Comparison of ENCODE assay signal across 14 cellular contexts in genomic region chr15:67547836-67548531, GRCh38. TPM values are rescaled to one million over a fixed set of nuclear protein-coding genes. Genes with fewer than 3 reads are reported as not detected.
DNase-seq lines count a peak whose midpoint lies in the region; ATAC-seq, FAIRE-seq and TF ChIP-seq lines count a peak whose summit lies in the region.
"Had no signal": no experiment of that assay in that cellular context is flagged by ENCODE, and none has a peak within 500 bp of the region (broad histone marks: within the 10 kb centered on the region; RNA-seq: fewer than 3 reads in every experiment).

No MANE protein-coding gene starts in this region.

- DNase-seq in ELR (ENCODE audit: low read depth) (peak; percentile 68), SK-MEL-5 (ENCODE audit: low read depth, low spot score) (peak; percentile 69), H1 (ENCODE audit: low read depth in 1 of 2, low spot score in 2 of 2) (no peak), osteoblast (ENCODE audit: insufficient read length, low spot score, missing footprints) (peak; percentile 84), NCI-H82 treated with DMSO at 0.1 percent for 48 hours (lab: John Stamatoyannopoulos, UW; ENCODE audit: unreplicated experiment) (no peak), SW480 (ENCODE audit: low spot score) (no peak), T-helper 17 cell (no peak)
- DNase-seq: activated naive CD8-positive, alpha-beta T cell treated with anti-CD3 and anti-CD28 coated beads, Interleukin-2, amount 50 U/mL, for 24 hours; CD4-positive, CD25-positive, alpha-beta regulatory T cell; naive thymus-derived CD4-positive, alpha-beta T cell; NCI-H2029; T1000 had no signal

- H2BK15ac ChIP-seq in H1 (ENCODE audit: low read length): no peak overlapping the region

- peak overlapping the region in 1 of 2 experiments; percentile 62; a peak in 2 of 4 replicates for H3K4me2 ChIP-seq in H1 (ENCODE audit: insufficient read depth in 1 of 2, low read depth in 2 of 2, low read length in 2 of 2)
- H3K4me2 ChIP-seq in osteoblast (ENCODE audit: insufficient read depth, low read length): peak overlapping the region; percentile 41

- TF ChIP-seq POLR2A in H1 (IDR thresholded peaks at IDR 0.05; ENCODE audit: control extremely low read depth in 1 of 2, low read depth in 2 of 2, low read length in 2 of 2): no peak

- in situ Hi-C loops in SK-MEL-5 (cut with HindIII; ENCODE audit: low pct_unique_long_range_greater_than_20kb, low sequenced_read_pairs): no loop called here

- H3K36me3 Mint-ChIP-seq in activated T-helper 17 cell treated with anti-CD3 and anti-CD28 coated beads, Interleukin-2, amount 50 U/mL, for 72 hours (ENCODE audit: low read depth): peaks cover 32% of the 10 kb centered on the region
- no peaks in the 10 kb centered on the region for H3K36me3 Mint-ChIP-seq in T-helper 17 cell (ENCODE audit: low read depth)

- no peak overlapping the region for H2BK120ac ChIP-seq in H1 (replicated peaks; ENCODE audit: low read depth, low read length)

- H4K20me1 ChIP-seq in H1 (replicated peaks in 1 of 2; ENCODE audit: control insufficient read depth in 1 of 2, insufficient read depth in 2 of 2, low read length in 2 of 2): no peaks in the 10 kb centered on the region
- H4K20me1 ChIP-seq in osteoblast (ENCODE audit: insufficient read depth, low read length): peaks cover 3% of the 10 kb centered on the region

- no peaks in the 10 kb centered on the region for H3K27me3 Mint-ChIP-seq in activated T-helper 17 cell treated with anti-CD3 and anti-CD28 coated beads, Interleukin-2, amount 50 U/mL, for 72 hours
- H3K27me3 Mint-ChIP-seq in T-helper 17 cell: no peaks in the 10 kb centered on the region
- H3K27me3 Mint-ChIP-seq: activated naive CD8-positive, alpha-beta T cell treated with anti-CD3 and anti-CD28 coated beads, Interleukin-2, amount 50 U/mL, for 24 hours; CD4-positive, CD25-positive, alpha-beta regulatory T cell; naive thymus-derived CD4-positive, alpha-beta T cell had no signal

- H3K4me1 Mint-ChIP-seq in activated T-helper 17 cell treated with anti-CD3 and anti-CD28 coated beads, Interleukin-2, amount 50 U/mL, for 72 hours: peaks cover 11% of the 10 kb centered on the region
- peaks cover 33% of the 10 kb centered on the region for H3K4me1 Mint-ChIP-seq in T-helper 17 cell

- H3K27ac ChIP-seq in H1 (ENCODE audit: low read depth, low read length) (no peak overlapping the region), osteoblast (ENCODE audit: low read depth, low read length) (peak overlapping the region; percentile 35)

- no peak for FAIRE-seq in H1 (lab: Jason Lieb, UNC)
- FAIRE-seq: endothelial cell of umbilical vein had no signal

- no peak overlapping the region for H3K9ac ChIP-seq in H1 (replicated peaks in 1 of 4; ENCODE audit: extremely low read depth in 1 of 4, low read depth in 3 of 4, low read length in 3 of 4)

- H3K23me2 ChIP-seq in H1 (ENCODE audit: low read depth, low read length): peaks cover 3% of the 10 kb centered on the region; the same call in 1 of the 2 replicates

- H3K9me3 Mint-ChIP-seq in activated T-helper 17 cell treated with anti-CD3 and anti-CD28 coated beads, Interleukin-2, amount 50 U/mL, for 72 hours: no peaks in the 10 kb centered on the region
- H3K9me3 Mint-ChIP-seq: activated naive CD8-positive, alpha-beta T cell treated with anti-CD3 and anti-CD28 coated beads, Interleukin-2, amount 50 U/mL, for 24 hours; CD4-positive, CD25-positive, alpha-beta regulatory T cell; naive thymus-derived CD4-positive, alpha-beta T cell had no signal

- H2AK5ac ChIP-seq in H1 (ENCODE audit: low read depth, low read length): no peak overlapping the region

- H2BK5ac ChIP-seq in H1 (ENCODE audit: low read depth, low read length): no peak overlapping the region

- H3K18ac ChIP-seq in H1 (ENCODE audit: extremely low read depth, low read length): no peak overlapping the region

- no peak overlapping the region for H3K4ac ChIP-seq in H1 (replicated peaks; ENCODE audit: insufficient read length, low read depth, low read length)

- H3K14ac ChIP-seq in H1 (ENCODE audit: insufficient read length): no peak overlapping the region

- H4K5ac ChIP-seq in H1 (ENCODE audit: insufficient read length, low read depth, low read length): no peak overlapping the region

- H2AFZ ChIP-seq in H1 (ENCODE audit: low read length) (no peak overlapping the region), osteoblast (ENCODE audit: low read length) (peak overlapping the region; percentile 56)

- no peaks in the 10 kb centered on the region for H3K9me3 ChIP-seq in H1 (ENCODE audit: insufficient read depth in 2 of 2, low read depth in 1 of 2, low read length in 1 of 2)
- H3K9me3 ChIP-seq in osteoblast (ENCODE audit: low read depth, low read length): no peaks in the 10 kb centered on the region
- no peaks in the 10 kb centered on the region for H3K9me3 ChIP-seq in T-helper 17 cell (ENCODE audit: control insufficient read depth, low read length, poor library complexity, severe bottlenecking)

- no peak overlapping the region; the same call in 1 of the 2 replicates for H2BK12ac ChIP-seq in H1 (ENCODE audit: low read depth, low read length)

- H3K23ac ChIP-seq in H1 (ENCODE audit: insufficient read length): no peak overlapping the region

- TF ChIP-seq CTCF in H1 (IDR thresholded peaks at IDR 0.05; ENCODE audit: control extremely low read depth in 1 of 3, insufficient read depth in 1 of 3, low read depth in 1 of 3, low read length in 3 of 3) (no peak), osteoblast (IDR thresholded peaks at IDR 0.05; ENCODE audit: extremely low read depth, low read depth, low read length) (no peak)

- CTCF ChIA-PET in H1 (lab: Charles Lee; ENCODE audit: partially characterized antibody): interaction anchor here (1.0 to 2.0 kb wide), 3 partner anchors 10 to 673 kb away, joined by 3 to 8 read pairs (median 3); no protein-coding TSS in a partner anchor

- ATAC-seq in activated T-helper 17 cell treated with anti-CD3 and anti-CD28 coated beads, Interleukin-2, amount 50 U/mL, for 72 hours (replicated peaks): no peak
- ATAC-seq in T-helper 17 cell: no peak
- ATAC-seq: activated naive CD8-positive, alpha-beta T cell treated with anti-CD3 and anti-CD28 coated beads, Interleukin-2, amount 50 U/mL, for 24 hours; naive thymus-derived CD4-positive, alpha-beta T cell had no signal

- H4K8ac ChIP-seq in H1 (ENCODE audit: extremely low read depth, insufficient read depth, low read length): no peak overlapping the region

- TF ChIP-seq RAD21 in H1 (IDR thresholded peaks at IDR 0.05 in 1 of 2, conservative IDR thresholded peaks at IDR 0.05 in 1 of 2; ENCODE audit: low read depth in 2 of 2, low read length in 2 of 2): no peak

- no peak overlapping the region; the same call in 1 of the 2 replicates for H2BK20ac ChIP-seq in H1 (ENCODE audit: low read length)

- H3K79me1 ChIP-seq in H1 (ENCODE audit: low read depth, low read length): peaks cover 2% of the 10 kb centered on the region; the same call in 1 of the 2 replicates

- H3K27me3 ChIP-seq in H1 (replicated peaks in 1 of 4; ENCODE audit: control insufficient read depth in 3 of 4, extremely low read depth in 1 of 4, insufficient read depth in 3 of 4, low read length in 3 of 4) (no peaks in the 10 kb centered on the region; a peak in 1 of 7 replicates), osteoblast (ENCODE audit: insufficient read depth, low read length) (no peaks in the 10 kb centered on the region)

- POLR2A ChIA-PET in H1 (lab: Charles Lee; ENCODE audit: partially characterized antibody): interaction anchor here (1.4 to 1.7 kb wide), 4 partner anchors 10 to 27 kb away, joined by 3 to 5 read pairs (median 4); no protein-coding TSS in a partner anchor

- WGBS in H1 (ENCODE audit: extremely low coverage in 1 of 2, insufficient coverage in 1 of 2, insufficient read length in 1 of 2, insufficient replicate concordance in 2 of 2, low coverage in 1 of 2, low lambda C conversion rate in 2 of 2, missing lambda C conversion rate in 1 of 2), 2 experiments: 76% methylated on average over 5 of the region's 5 CpGs; no CpG with 5 or more reads in 1 of the 2 experiments

- H3K27ac Mint-ChIP-seq in activated T-helper 17 cell treated with anti-CD3 and anti-CD28 coated beads, Interleukin-2, amount 50 U/mL, for 72 hours: no peak overlapping the region
- H3K27ac Mint-ChIP-seq in T-helper 17 cell: no peak overlapping the region
- H3K27ac Mint-ChIP-seq: activated naive CD8-positive, alpha-beta T cell treated with anti-CD3 and anti-CD28 coated beads, Interleukin-2, amount 50 U/mL, for 24 hours had no signal

- H3K79me2 ChIP-seq in H1 (ENCODE audit: control insufficient read depth in 1 of 2, insufficient read depth in 2 of 2, low read length in 2 of 2) (no peaks in the 10 kb centered on the region), osteoblast (ENCODE audit: insufficient read depth, low read length) (peaks cover 9% of the 10 kb centered on the region)

- no peak for TF ChIP-seq EP300 in H1 (IDR thresholded peaks at IDR 0.05; ENCODE audit: borderline replicate concordance in 1 of 2, low read depth in 2 of 2, low read length in 2 of 2)

- no peak overlapping the region for H3K4me3 Mint-ChIP-seq in activated T-helper 17 cell treated with anti-CD3 and anti-CD28 coated beads, Interleukin-2, amount 50 U/mL, for 72 hours
- H3K4me3 Mint-ChIP-seq in T-helper 17 cell: no peak overlapping the region
- H3K4me3 Mint-ChIP-seq: activated naive CD8-positive, alpha-beta T cell treated with anti-CD3 and anti-CD28 coated beads, Interleukin-2, amount 50 U/mL, for 24 hours had no signal

- H3K36me3 ChIP-seq in H1 (ENCODE audit: control insufficient read depth in 2 of 4, insufficient read depth in 4 of 4, low read length in 3 of 4): peaks cover 0 to 8% (median 2%) of the 10 kb centered on the region in 4 experiments; a peak in 3 of 8 replicates
- no peaks in the 10 kb centered on the region for H3K36me3 ChIP-seq in osteoblast (ENCODE audit: insufficient read depth, low read length)

- no peak overlapping the region for H4K91ac ChIP-seq in H1 (replicated peaks; ENCODE audit: insufficient read length, low read length)

- no peak overlapping the region for H3K56ac ChIP-seq in H1 (replicated peaks; ENCODE audit: insufficient read length, low read depth, low read length)

- H3K4me1 ChIP-seq in H1 (replicated peaks in 1 of 4; ENCODE audit: control insufficient read depth in 3 of 4, insufficient read depth in 4 of 4, low read length in 3 of 4): peaks cover 3 to 18% (median 6%) of the 10 kb centered on the region in 4 experiments
- peaks cover 23% of the 10 kb centered on the region for H3K4me1 ChIP-seq in osteoblast (ENCODE audit: insufficient read depth, low read length)

- H3K4me3 ChIP-seq in H1 (ENCODE audit: extremely low read depth in 1 of 4, insufficient read depth in 2 of 4, low read depth in 3 of 4, low read length in 4 of 4): no peak overlapping the region
- H3K4me3 ChIP-seq in osteoblast (ENCODE audit: insufficient read depth, low read length): no peak overlapping the region

RNA-seq across cellular contexts. Expression of gene MAP2K5, which starts 5.5 kb away (rescaled TPM):
- 6.0 and 8.3 TPM in 2 replicates for total RNA-seq in SK-MEL-5 (2014; rRNA removed; shearing (Covaris generic))
- polyA plus RNA-seq in SK-MEL-5 (2015; cell fraction: cytosol; rRNA removed): 16.4 and 18.8 TPM in 2 replicates
- 9.2 and 11.1 TPM in 2 replicates for polyA plus RNA-seq in SK-MEL-5 (2015; cell fraction: nucleus; rRNA removed)
- 13.8 and 15.8 TPM in 2 replicates for total RNA-seq in H1 (2021; fragmentation: NEBNext Ultra II Directional; extraction: Animal tissue kit (Norgen Biotek cat#: 25700))
- 4.4 and 6.9 TPM in 2 replicates for polyA plus RNA-seq in H1 (2011; rRNA removed)
- polyA plus RNA-seq in H1 (2011; cell fraction: cytosol; rRNA removed): 3.5 TPM
- 10.7 TPM for polyA plus RNA-seq in H1 (2011; cell fraction: nucleus; rRNA removed)
- 11.0 to 14.2 TPM (median 11.1 TPM) in 4 replicates for polyA plus RNA-seq in H1 (2012, experiment 1 of 2)
- polyA plus RNA-seq in H1 (2012, experiment 2 of 2): 19.4 TPM
- 12.1 TPM for polyA plus RNA-seq in H1 (2013, experiment 1 of 2)
- 12.1 TPM for polyA plus RNA-seq in H1 (2013, experiment 2 of 2)
- 7.2 and 8.3 TPM in 2 replicates for polyA minus RNA-seq in H1 (2011; rRNA and poly(A)+ RNA removed)
- 6.9 TPM for polyA minus RNA-seq in H1 (2011; cell fraction: cytosol; rRNA and poly(A)+ RNA removed)
- 24.8 TPM for polyA minus RNA-seq in H1 (2011; cell fraction: nucleus; rRNA and poly(A)+ RNA removed)
- total RNA-seq in osteoblast (8.5 and 10.1 TPM in 2 replicates), T-helper 17 cell (10 to 100 TPM; 27.1 to 30.4 TPM)
- 10 to 100 TPM; 16.1 to 17.9 TPM for total RNA-seq in activated T-helper 17 cell treated with anti-CD3 and anti-CD28 coated beads, Interleukin-2, amount 50 U/mL, for 72 hours

RNA-seq across cellular contexts. Expression of gene C15orf61, which starts 27.1 kb away (rescaled TPM):
- 3.3 and 4.5 TPM in 2 replicates for total RNA-seq in SK-MEL-5 (2014; rRNA removed; shearing (Covaris generic))
- polyA plus RNA-seq in SK-MEL-5 (2015; cell fraction: cytosol; rRNA removed): 3.4 and 8.9 TPM in 2 replicates
- polyA plus RNA-seq in SK-MEL-5 (2015; cell fraction: nucleus; rRNA removed): 7.6 and 11.6 TPM in 2 replicates
- total RNA-seq in H1 (2021; fragmentation: NEBNext Ultra II Directional; extraction: Animal tissue kit (Norgen Biotek cat#: 25700)): 2.0 and 3.0 TPM in 2 replicates
- 1.7 and 2.1 TPM in 2 replicates for polyA plus RNA-seq in H1 (2011; rRNA removed)
- 1.2 TPM for polyA plus RNA-seq in H1 (2011; cell fraction: cytosol; rRNA removed)
- polyA plus RNA-seq in H1 (2011; cell fraction: nucleus; rRNA removed): 1.3 TPM
- polyA plus RNA-seq in H1 (2012, experiment 1 of 2): 0.88 to 1.8 TPM (median 1.0 TPM) in 4 replicates
- 0.46 TPM for polyA plus RNA-seq in H1 (2012, experiment 2 of 2)
- 1.8 TPM for polyA plus RNA-seq in H1 (2013, experiment 1 of 2)
- polyA plus RNA-seq in H1 (2013, experiment 2 of 2): 2.7 TPM
- 1.1 and 2.0 TPM in 2 replicates for polyA minus RNA-seq in H1 (2011; rRNA and poly(A)+ RNA removed)
- 0.37 TPM for polyA minus RNA-seq in H1 (2011; cell fraction: cytosol; rRNA and poly(A)+ RNA removed)
- 3.9 TPM for polyA minus RNA-seq in H1 (2011; cell fraction: nucleus; rRNA and poly(A)+ RNA removed)
- total RNA-seq in osteoblast (10.1 and 12.1 TPM in 2 replicates), T-helper 17 cell (1 to 10 TPM; 7.7 to 8.7 TPM)
- total RNA-seq in activated T-helper 17 cell treated with anti-CD3 and anti-CD28 coated beads, Interleukin-2, amount 50 U/mL, for 72 hours: 1 to 10 TPM; 2.9 to 4.2 TPM

Comparison
In these comparisons a context has a peak if more than half of its experiments do, and no peak if none do; other contexts are left out.
1. DNase-seq: peak in ELR (single experiment), SK-MEL-5 (single experiment) and osteoblast (single experiment); none in H1 (0 of 2), NCI-H82 treated with DMSO at 0.1 percent for 48 hours (single experiment), SW480 (single experiment) and T-helper 17 cell (0 of 3).